25 cellular contexts compared by ENCODE assay signal in the genomic region with DNA sequence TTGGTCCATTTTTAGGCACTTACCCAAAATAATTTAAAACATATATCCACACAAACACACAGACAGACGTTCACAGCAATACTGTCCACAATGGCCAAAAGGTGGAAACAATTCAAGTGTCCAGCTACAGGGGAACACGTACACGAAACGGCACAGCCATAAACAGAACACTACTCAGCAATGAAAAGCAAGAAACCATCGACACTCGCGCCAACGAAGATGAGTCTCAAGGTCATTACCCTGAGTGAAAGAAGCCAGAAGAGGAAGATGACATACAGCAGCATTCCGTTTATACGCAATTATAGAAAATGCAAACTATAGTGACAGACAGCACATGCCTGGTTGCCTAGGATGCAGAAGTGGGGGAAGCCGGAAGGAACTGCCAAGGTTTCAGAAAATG.
"Had no signal": no experiment of that assay in that cellular context is flagged by ENCODE, and none has a peak within 500 bp of the region (broad histone marks: within the 10 kb centered on the region; RNA-seq: fewer than 3 reads in every experiment).

No MANE protein-coding gene starts in this region.

- DNase-seq: cerebellar nuclear complex; effector memory CD4-positive, alpha-beta T cell; gastrocnemius medialis; heart right ventricle; hypothalamus; islet precursor cell; left ventricle myocardium inferior; mesenchymal stem cell; midbrain; naive B cell; nephron progenitor cell; sigmoid colon; stimulated activated CD4-positive, alpha-beta T cell treated with anti-CD3 and anti-CD28 coated beads, Interleukin-2, amount 100 ng/mL, for 24 hours; stimulated activated CD4-positive, alpha-beta T cell treated with anti-CD3 and anti-CD28 coated beads, Interleukin-4, amount 100 ng/mL, for 4 hours; stimulated activated naive B cell treated with anti-CD40 and anti-IgM and Interleukin-4, amounts not matched to agents 10 μg/mL and 1 μg/mL and 100 μg/mL, for 72 hours; stimulated activated naive CD8-positive, alpha-beta T cell treated with anti-CD3 and anti-CD28 coated beads, Interleukin-15, amount 100 ng/mL, for 72 hours; testis had no signal

- H3K36me3 ChIP-seq: gastrocnemius medialis had no signal

- H3K4me3 ChIP-seq: coronary artery, esophagus muscularis mucosa, gastrocnemius medialis, heart right ventricle, left ventricle myocardium inferior, lung, sigmoid colon, skin epidermis, testis, tibial nerve had no signal

- H3K27ac ChIP-seq: coronary artery, epithelial cell of prostate, esophagus muscularis mucosa, gastrocnemius medialis, heart right ventricle, left ventricle myocardium inferior, neutrophil, sigmoid colon, skin epidermis, testis, tibial nerve had no signal

- H3K4me1 Mint-ChIP-seq: nephron progenitor cell; stimulated activated naive CD8-positive, alpha-beta T cell treated with anti-CD3 and anti-CD28 coated beads, Interleukin-15, amount 100 ng/mL, for 72 hours had no signal

- H3K27me3 ChIP-seq: esophagus muscularis mucosa, gastrocnemius medialis, heart right ventricle, neutrophil, sigmoid colon, testis, tibial nerve had no signal

- H3K9me3 ChIP-seq: esophagus muscularis mucosa, gastrocnemius medialis, heart right ventricle, left ventricle myocardium inferior, neutrophil, sigmoid colon, testis, tibial nerve had no signal

- H3K4me3 Mint-ChIP-seq: naive B cell; nephron progenitor cell; stimulated activated naive B cell treated with anti-CD40 and anti-IgM and Interleukin-4, amounts not matched to agents 10 μg/mL and 1 μg/mL and 100 μg/mL, for 72 hours; stimulated activated naive CD8-positive, alpha-beta T cell treated with anti-CD3 and anti-CD28 coated beads, Interleukin-15, amount 100 ng/mL, for 72 hours had no signal

- FAIRE-seq: endometrium had no signal

- H3K27ac Mint-ChIP-seq: nephron progenitor cell; stimulated activated naive B cell treated with anti-CD40 and anti-IgM and Interleukin-4, amounts not matched to agents 10 μg/mL and 1 μg/mL and 100 μg/mL, for 72 hours; stimulated activated naive CD8-positive, alpha-beta T cell treated with anti-CD3 and anti-CD28 coated beads, Interleukin-15, amount 100 ng/mL, for 72 hours had no signal

- H3K27me3 Mint-ChIP-seq: naive B cell; stimulated activated naive B cell treated with anti-CD40 and anti-IgM and Interleukin-4, amounts not matched to agents 10 μg/mL and 1 μg/mL and 100 μg/mL, for 72 hours; stimulated activated naive CD8-positive, alpha-beta T cell treated with anti-CD3 and anti-CD28 coated beads, Interleukin-15, amount 100 ng/mL, for 72 hours had no signal

- ATAC-seq: gastrocnemius medialis; heart right ventricle; stimulated activated naive B cell treated with anti-CD40 and anti-IgM and Interleukin-4, amounts not matched to agents 10 μg/mL and 1 μg/mL and 100 μg/mL, for 72 hours; stimulated activated naive CD8-positive, alpha-beta T cell treated with anti-CD3 and anti-CD28 coated beads, Interleukin-15, amount 100 ng/mL, for 72 hours had no signal

- H3K9me3 Mint-ChIP-seq: nephron progenitor cell; stimulated activated naive B cell treated with anti-CD40 and anti-IgM and Interleukin-4, amounts not matched to agents 10 μg/mL and 1 μg/mL and 100 μg/mL, for 72 hours; stimulated activated naive CD8-positive, alpha-beta T cell treated with anti-CD3 and anti-CD28 coated beads, Interleukin-15, amount 100 ng/mL, for 72 hours had no signal

- H3K4me1 ChIP-seq: left ventricle myocardium inferior, sigmoid colon, testis had no signal
